ENCODE assay signal across 9 cellular contexts in the genomic region with DNA sequence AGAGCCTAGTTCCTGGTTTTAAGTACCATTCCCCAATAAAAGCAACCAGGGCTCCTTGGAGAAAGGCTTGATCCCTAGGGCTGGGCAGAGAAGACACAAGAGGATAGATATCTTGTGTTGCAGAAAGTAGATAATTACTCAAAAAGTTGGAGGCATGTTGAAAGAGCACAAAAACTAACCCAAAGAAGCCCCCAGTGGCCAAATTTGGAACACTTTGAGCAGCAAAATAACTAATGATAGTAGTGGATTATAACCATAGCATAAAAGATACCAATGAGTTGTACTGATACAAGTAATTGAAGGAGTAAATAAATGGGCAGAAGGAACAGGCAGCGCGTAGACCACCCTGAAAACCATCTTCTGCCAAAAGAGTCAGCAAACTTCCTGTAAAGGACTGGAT. TPM values are rescaled to one million over a fixed set of nuclear protein-coding genes. Genes with fewer than 3 reads are reported as not detected.
DNase-seq lines count a peak whose midpoint lies in the region; ATAC-seq and TF ChIP-seq lines count a peak whose summit lies in the region.
"Had no signal": no experiment of that assay in that cellular context is flagged by ENCODE, and none has a peak within 500 bp of the region (broad histone marks: within the 10 kb centered on the region; RNA-seq: fewer than 3 reads in every experiment).

No MANE protein-coding gene starts in this region.

- H3K4me1 ChIP-seq in Karpas-422 (ENCODE audit: low read length), result peaks cover 3% of the 10 kb centered on the region; the same call in 1 of the 2 replicates
- H3K4me1 ChIP-seq in mammary epithelial cell (ENCODE audit: insufficient read depth, low read length), result peaks cover 49% of the 10 kb centered on the region

- no peak overlapping the region for H3K27ac ChIP-seq in Karpas-422 (ENCODE audit: low read length)
- no peak overlapping the region for H3K27ac ChIP-seq in mammary epithelial cell (ENCODE audit: insufficient read depth, low read depth, low read length)

- H3K27me3 ChIP-seq in Karpas-422 (ENCODE audit: low read length), result no peaks in the 10 kb centered on the region
- no peaks in the 10 kb centered on the region for H3K27me3 ChIP-seq in mammary epithelial cell (ENCODE audit: insufficient read depth, low read length)

- in situ Hi-C loops in mammary epithelial cell (cut with MboI; ENCODE audit: low sequenced_read_pairs in 2 of 2), result no loop called here

- H3K9me3 Mint-ChIP-seq in Calu3 (ENCODE audit: low read depth, unreplicated experiment) (no peaks in the 10 kb centered on the region), neural crest cell (no peaks in the 10 kb centered on the region)

- peaks cover 9% of the 10 kb centered on the region for H3K36me3 Mint-ChIP-seq in Calu3 (ENCODE audit: insufficient read depth, unreplicated experiment)
- peaks cover 22% of the 10 kb centered on the region for H3K36me3 Mint-ChIP-seq in neural crest cell (ENCODE audit: low read depth)

- no peak overlapping the region for H3K27ac Mint-ChIP-seq in Calu3 (ENCODE audit: unreplicated experiment)
- H3K27ac Mint-ChIP-seq in neural crest cell (ENCODE audit: unreplicated experiment), result no peak overlapping the region

- H3K4me1 Mint-ChIP-seq in Calu3 (ENCODE audit: low read depth, unreplicated experiment) (peaks cover 20% of the 10 kb centered on the region), neural crest cell (no peaks in the 10 kb centered on the region)

- BruUV-seq in Calu3 (replicated peaks; lab: Mats Ljungman, UMichigan) (no TSS peak), mammary epithelial cell (replicated peaks; lab: Mats Ljungman, UMichigan) (no TSS peak)

- no peak for DNase-seq in Calu3
- DNase-seq in Karpas-422, result peak; percentile 63
- no peak for DNase-seq in mammary epithelial cell
- DNase-seq in neural crest cell (ENCODE audit: low read depth, low spot score), result no peak
- DNase-seq in cerebellum (ENCODE audit: low spot score), result no peak
- DNase-seq in stimulated activated CD4-positive, alpha-beta T cell treated with anti-CD3 and anti-CD28 coated beads, Interleukin-4, amount 100 ng/mL, for 1 hour, result no peak
- no peak for DNase-seq in NCI-H748 (lab: John Stamatoyannopoulos, UW; ENCODE audit: unreplicated experiment)
- DNase-seq: NCI-H2171 had no signal

- dilution Hi-C loops in mammary epithelial cell (cut with HindIII; ENCODE audit: low sequenced_read_pairs), result no loop called here

- TF ChIP-seq CTCF in Calu3 (IDR thresholded peaks at IDR 0.05; ENCODE audit: unreplicated experiment), result peak; percentile 14
- TF ChIP-seq CTCF in mammary epithelial cell (conservative IDR thresholded peaks at IDR 0.05 in 1 of 2, IDR thresholded peaks at IDR 0.05 in 1 of 2; ENCODE audit: extremely low read depth in 1 of 2, insufficient read depth in 1 of 2, low read depth in 1 of 2, low read length in 2 of 2), result peak; percentile 38 to 63
- TF ChIP-seq CTCF in neural crest cell (conservative IDR thresholded peaks at IDR 0.05), result peak; percentile 66

- H2AFZ ChIP-seq in Karpas-422 (ENCODE audit: low read length), result no peak overlapping the region
- H2AFZ ChIP-seq in mammary epithelial cell (ENCODE audit: low read depth, low read length), result no peak overlapping the region

- H3K9ac ChIP-seq in Karpas-422 (ENCODE audit: low read length) (no peak overlapping the region), mammary epithelial cell (ENCODE audit: insufficient read depth, low read length) (no peak overlapping the region)

- WGBS in mammary epithelial cell (ENCODE audit: low coverage, missing lambda C conversion rate), result 100% methylated on average over 2 of the region's 2 CpGs

- H3K79me2 ChIP-seq in Karpas-422 (ENCODE audit: low read length), result peaks cover 95% of the 10 kb centered on the region
- H3K79me2 ChIP-seq in mammary epithelial cell (ENCODE audit: insufficient read depth, low read length), result peaks cover 90% of the 10 kb centered on the region

- intact Hi-C loops in Calu3 (cut with micrococcal nuclease; ENCODE audit: unreplicated experiment) (no loop called here), mammary epithelial cell (cut with micrococcal nuclease) (no loop called here)

- CTCF ChIA-PET in Calu3 (lab: Charles Lee), result no interaction called here
- CTCF ChIA-PET in mammary epithelial cell (lab: Charles Lee; ENCODE audit: low non-redundant PET), result interaction anchor here (0.6 kb wide), 2 partner anchors 453 to 720 kb away, joined by 3 to 4 read pairs; no protein-coding TSS in a partner anchor

- H3K4me2 ChIP-seq in Karpas-422 (ENCODE audit: low read depth, low read length, poor library complexity, severe bottlenecking) (no peak overlapping the region), mammary epithelial cell (ENCODE audit: insufficient read depth, low read depth, low read length) (no peak overlapping the region)

- H3K36me3 ChIP-seq in Karpas-422 (ENCODE audit: insufficient read depth, low read length) (peaks cover 49% of the 10 kb centered on the region), mammary epithelial cell (ENCODE audit: insufficient read depth, low read length) (peaks cover 4% of the 10 kb centered on the region)

- ATAC-seq in GM18909 (IDR thresholded peaks at IDR 0.05; ENCODE audit: poor library complexity, unreplicated experiment), result no peak

- no peaks in the 10 kb centered on the region for H3K9me3 ChIP-seq in Karpas-422 (ENCODE audit: low read length)
- H3K9me3 ChIP-seq in mammary epithelial cell (replicated peaks; ENCODE audit: insufficient read depth, low read length), result no peaks in the 10 kb centered on the region

- H3K4me3 ChIP-seq in Karpas-422 (ENCODE audit: low read length), result no peak overlapping the region
- H3K4me3 ChIP-seq in mammary epithelial cell (replicated peaks in 1 of 3; ENCODE audit: insufficient read depth in 1 of 3, low read depth in 2 of 3, low read length in 3 of 3), result no peak overlapping the region

- H4K20me1 ChIP-seq in Karpas-422 (ENCODE audit: insufficient read depth, low read depth, low read length) (peaks cover 28% of the 10 kb centered on the region), mammary epithelial cell (ENCODE audit: insufficient read depth, low read length) (no peaks in the 10 kb centered on the region)

- H3K27me3 Mint-ChIP-seq in Calu3 (ENCODE audit: unreplicated experiment) (no peaks in the 10 kb centered on the region), neural crest cell (ENCODE audit: low read depth) (no peaks in the 10 kb centered on the region)

- H3K4me3 Mint-ChIP-seq in Calu3 (ENCODE audit: low read depth, unreplicated experiment), result no peak overlapping the region
- H3K4me3 Mint-ChIP-seq in neural crest cell, result no peak overlapping the region

- H3K9me2 ChIP-seq in Karpas-422 (replicated peaks; ENCODE audit: insufficient read depth, low read length), result no peaks in the 10 kb centered on the region

RNA-seq across cellular contexts. Expression of a gene that starts 12.0 kb away (rescaled TPM):
- total RNA-seq in Calu3 (2022) (44.1 and 50.1 TPM in 2 replicates), mammary epithelial cell (10 to 100 TPM; 34.5 to 59.8 TPM), neural crest cell (50.7 and 55.6 TPM in 2 replicates), cerebellum (25.5 TPM)
- total RNA-seq in Karpas-422 (2014; rRNA removed; shearing (Covaris generic); ENCODE audit: low replicate concordance), result 67.1 and 78.6 TPM in 2 replicates
- 93.4 TPM for polyA plus RNA-seq in mammary epithelial cell
- polyA minus RNA-seq in mammary epithelial cell, result 50.0 TPM

RNA-seq across cellular contexts. Expression of a gene that starts 12.1 kb away (rescaled TPM):
- total RNA-seq in Calu3 (2022), result 83.0 and 84.9 TPM in 2 replicates
- total RNA-seq in Karpas-422 (2014; rRNA removed; shearing (Covaris generic); ENCODE audit: low replicate concordance), result 70.9 and 93.4 TPM in 2 replicates
- total RNA-seq in mammary epithelial cell, result 100 to 1,000 TPM in 1 of 2 donors, 10 to 100 TPM in 1; 85.7 to 106 TPM
- 192 TPM for polyA plus RNA-seq in mammary epithelial cell
- polyA minus RNA-seq in mammary epithelial cell, result 314 TPM
- total RNA-seq in neural crest cell, result 56.7 and 62.2 TPM in 2 replicates
- total RNA-seq in cerebellum, result 45.0 TPM

RNA-seq across cellular contexts. Expression of a gene that starts 38.0 kb away (rescaled TPM):
- total RNA-seq in Calu3 (2022) (not detected in 2 replicates), mammary epithelial cell (under 1 TPM in 1 of 2 donors, not detected in 1; 0.33 TPM), neural crest cell (not detected in 2 replicates), cerebellum (17.1 TPM)
- not detected in 2 replicates for total RNA-seq in Karpas-422 (2014; rRNA removed; shearing (Covaris generic); ENCODE audit: low replicate concordance)
- 0.11 TPM for polyA plus RNA-seq in mammary epithelial cell
- not detected for polyA minus RNA-seq in mammary epithelial cell

Comparison
In these comparisons a context has a peak if more than half of its experiments do, and no peak if none do; other contexts are left out.
1. CTCF ChIP-seq: peak in every context shown above with its lines; median percentile 66 in neural crest cell; 50 in mammary epithelial cell; 14 in Calu3.
2. RNA of a gene that starts 38.0 kb away (total RNA-seq): 17.1 TPM in cerebellum (single experiment); 0.33 TPM in mammary epithelial cell, not detected in Calu3, not detected in Karpas-422 and not detected in neural crest cell; every median in the first group is over 10 times any median in the second.